In the genomic region with DNA sequence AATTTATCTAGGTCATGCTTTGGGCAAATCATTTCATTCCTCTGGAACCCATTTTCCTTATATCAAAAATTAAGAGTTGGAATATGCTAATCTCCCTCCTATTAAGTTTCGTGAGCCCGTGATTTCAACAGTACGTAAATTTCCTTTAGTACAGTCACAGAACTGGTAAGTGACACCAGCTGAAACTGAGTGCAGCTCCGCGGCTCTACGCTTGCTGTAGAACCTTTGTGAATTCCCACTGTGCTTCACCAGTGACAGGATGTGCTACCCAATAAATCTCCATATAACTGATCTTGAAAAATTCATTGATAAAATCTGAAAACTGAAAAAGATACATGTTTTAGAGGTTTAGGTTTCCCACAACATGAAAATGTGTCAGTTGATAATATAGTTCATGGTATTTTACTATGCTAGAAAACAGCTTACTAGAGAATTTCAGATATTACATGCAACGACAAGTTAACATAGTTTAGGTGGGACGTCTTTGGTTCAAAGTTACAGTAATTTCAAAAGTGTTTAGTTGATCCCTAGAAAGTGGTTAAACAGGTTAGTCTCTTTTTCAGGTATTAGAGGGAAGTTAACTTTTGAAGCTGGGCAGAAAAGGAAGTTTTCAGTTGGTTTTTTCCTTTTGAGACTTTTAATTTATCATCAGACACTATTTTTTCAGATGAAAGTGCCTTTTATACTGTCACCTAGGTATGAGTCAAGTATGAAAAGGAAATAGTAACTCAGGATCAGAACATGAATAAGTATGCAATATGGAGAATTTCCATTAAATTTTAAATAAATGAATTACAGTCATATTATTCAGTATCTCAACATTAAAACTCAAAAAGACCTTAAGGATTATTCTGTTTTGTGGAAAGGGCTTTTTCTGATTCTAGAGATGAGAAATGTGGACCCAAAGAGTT, we compare ENCODE assay signal across 23 cellular contexts. TPM values are rescaled to one million over a fixed set of nuclear protein-coding genes. Genes with fewer than 3 reads are reported as not detected.
DNase-seq lines count a peak whose midpoint lies in the region; ATAC-seq, FAIRE-seq and TF ChIP-seq lines count a peak whose summit lies in the region.
"Had no signal": no experiment of that assay in that cellular context is flagged by ENCODE, and none has a peak within 500 bp of the region (broad histone marks: within the 10 kb centered on the region; RNA-seq: fewer than 3 reads in every experiment).

No MANE protein-coding gene starts in this region.

- no peak overlapping the region for H3K27ac ChIP-seq in gastrocnemius medialis
- H3K27ac ChIP-seq: body of pancreas, HL-60, prostate gland, SJCRH30, thyroid gland, VCaP had no signal

- peak overlapping the region; percentile 31 for H3K27ac Mint-ChIP-seq in activated CD4-positive, alpha-beta memory T cell treated with anti-CD3 and anti-CD28 coated beads for 36 hours

- H3K27me3 ChIP-seq in gastrocnemius medialis = no peaks in the 10 kb centered on the region
- H3K27me3 ChIP-seq: BE2C, body of pancreas, SJCRH30, thyroid gland had no signal

- CTCF ChIA-PET in activated CD4-positive, alpha-beta memory T cell treated with anti-CD3 and anti-CD28 coated beads for 36 hours (lab: Charles Lee) = no interaction called here

- H3K36me3 Mint-ChIP-seq in activated CD4-positive, alpha-beta memory T cell treated with anti-CD3 and anti-CD28 coated beads for 36 hours = no peaks in the 10 kb centered on the region

- FAIRE-seq in H54 (lab: Jason Lieb, UNC) = peak; percentile 15
- FAIRE-seq: A204.1, GM12878 had no signal

- peaks cover 0 to 10% of the 10 kb centered on the region in 2 donors for H3K4me1 ChIP-seq in gastrocnemius medialis
- H3K4me1 ChIP-seq: BE2C, prostate gland, SJCRH30 had no signal

- TF ChIP-seq CTCF in gastrocnemius medialis (IDR thresholded peaks at IDR 0.05 in 4 of 5, conservative IDR thresholded peaks at IDR 0.05 in 1 of 5) = no peak

- H3K4me3 Mint-ChIP-seq in activated CD4-positive, alpha-beta memory T cell treated with anti-CD3 and anti-CD28 coated beads for 36 hours = peak overlapping the region; percentile 4

- H3K9me3 ChIP-seq in gastrocnemius medialis = no peaks in the 10 kb centered on the region
- H3K9me3 ChIP-seq: BE2C, body of pancreas, prostate gland, SJCRH30, thyroid gland had no signal

- no peak for ATAC-seq in HG03378 (IDR thresholded peaks at IDR 0.05; ENCODE audit: unreplicated experiment)
- no peak for ATAC-seq in GM18858 (IDR thresholded peaks at IDR 0.05; ENCODE audit: unreplicated experiment)
- no peak for ATAC-seq in gastrocnemius medialis
- ATAC-seq: body of pancreas, GM12878 had no signal

- H3K36me3 ChIP-seq in gastrocnemius medialis = no peaks in the 10 kb centered on the region
- H3K36me3 ChIP-seq: BE2C, prostate gland, SJCRH30, thyroid gland had no signal

- H3K4me1 Mint-ChIP-seq in activated CD4-positive, alpha-beta memory T cell treated with anti-CD3 and anti-CD28 coated beads for 36 hours (ENCODE audit: low read depth) = peaks cover 9% of the 10 kb centered on the region

- POLR2A ChIA-PET in activated CD4-positive, alpha-beta memory T cell treated with anti-CD3 and anti-CD28 coated beads for 36 hours (lab: Charles Lee) = interaction anchor here (0.8 kb wide), 1 partner anchor 133 kb away, joined by 3 read pairs; no protein-coding TSS in a partner anchor

- no peaks in the 10 kb centered on the region for H3K9me3 Mint-ChIP-seq in activated CD4-positive, alpha-beta memory T cell treated with anti-CD3 and anti-CD28 coated beads for 36 hours

- intact Hi-C loops in activated CD4-positive, alpha-beta memory T cell treated with anti-CD3 and anti-CD28 coated beads for 36 hours (cut with micrococcal nuclease) = loop anchor here (1.0 to 10.0 kb wide), 6 partner anchors 49 to 211 kb away; no protein-coding TSS in a partner anchor
- intact Hi-C loops in gastrocnemius medialis (cut with DNase I; ENCODE audit: low total_unique reads) = no loop called here

- DNase-seq in activated CD4-positive, alpha-beta T cell treated with anti-CD3 and anti-CD28 coated beads for 48 hours = peak; percentile 31
- DNase-seq in activated CD4-positive, alpha-beta T cell treated with anti-CD3 and anti-CD28 coated beads, Interleukin-2, amount 50 U/mL, for 1 hour = no peak
- no peak for DNase-seq in H54 (ENCODE audit: insufficient read length, low spot score)
- peak; percentile 30 for DNase-seq in activated CD4-positive, alpha-beta memory T cell treated with anti-CD3 and anti-CD28 coated beads for 36 hours
- peak; percentile 9 for DNase-seq in left kidney (ENCODE audit: low read depth, low spot score)
- no peak for DNase-seq in gastrocnemius medialis
- DNase-seq: BE2C; body of pancreas; DMS79 treated with DMSO at 0.1 percent for 48 hours; effector memory CD4-positive, alpha-beta T cell; NCI-H1105; NCI-H2081 treated with DMSO at 0.1 percent for 48 hours; NCI-H446; SJCRH30; stimulated activated naive CD4-positive, alpha-beta T cell; thyroid gland had no signal

- H3K4me3 ChIP-seq in gastrocnemius medialis = no peak overlapping the region
- H3K4me3 ChIP-seq: body of pancreas, GM12878, prostate gland, SJCRH30, thyroid gland had no signal

- in situ Hi-C loops in gastrocnemius medialis (cut with MboI; ENCODE audit: low sequenced_read_pairs in 4 of 4) = no loop called here

- H3K27me3 Mint-ChIP-seq in activated CD4-positive, alpha-beta memory T cell treated with anti-CD3 and anti-CD28 coated beads for 36 hours = peaks cover 17% of the 10 kb centered on the region

- TF ChIP-seq POLR2A in H54 (IDR thresholded peaks at IDR 0.05; ENCODE audit: low read depth, low read length) (no peak), gastrocnemius medialis (IDR thresholded peaks at IDR 0.05) (no peak)

RNA-seq across cellular contexts. Expression of a gene that starts 57.0 kb away (rescaled TPM):
- total RNA-seq in activated CD4-positive, alpha-beta memory T cell treated with anti-CD3 and anti-CD28 coated beads for 36 hours = 1 to 10 TPM; 2.7 TPM
- 10 to 100 TPM in 1 of 4 donors, 1 to 10 TPM in 3; 4.9 to 10.6 (median 8.5) TPM for total RNA-seq in gastrocnemius medialis

Comparison
In these comparisons a context has a peak if more than half of its experiments do, and no peak if none do; other contexts are left out.
1. DNase-seq: peak in activated CD4-positive, alpha-beta T cell treated with anti-CD3 and anti-CD28 coated beads for 48 hours (single experiment), activated CD4-positive, alpha-beta memory T cell treated with anti-CD3 and anti-CD28 coated beads for 36 hours (single experiment) and left kidney (single experiment); none in activated CD4-positive, alpha-beta T cell treated with anti-CD3 and anti-CD28 coated beads, Interleukin-2, amount 50 U/mL, for 1 hour (single experiment), H54 (single experiment) and gastrocnemius medialis (0 of 2).